Comparison of ENCODE assay signal across 8 cellular contexts in genomic region chr3:133505813-133506212, GRCh38.
DNase-seq lines count a peak whose midpoint lies in the region; ATAC-seq lines count a peak whose summit lies in the region.
"Had no signal": no experiment of that assay in that cellular context is flagged by ENCODE, and none has a peak within 500 bp of the region (broad histone marks: within the 10 kb centered on the region; RNA-seq: fewer than 3 reads in every experiment).

No MANE protein-coding gene starts in this region.

- H3K9me3 Mint-ChIP-seq in activated T-helper 2 cell treated with anti-CD3 and anti-CD28 coated beads, Interferon-gamma antibody, Interleukin-2, Interleukin-4, amounts not matched to agents 10 μg/mL and 5 μg/mL and 100 μg/mL, durations not matched to agents 14 hours and 24 hours and 36 hours = no peaks in the 10 kb centered on the region
- peaks cover 3% of the 10 kb centered on the region for H3K9me3 Mint-ChIP-seq in stimulated activated effector memory CD8-positive, alpha-beta T cell treated with anti-CD3 and anti-CD28 coated beads, Interleukin-12 subunit alpha, Interleukin-12 subunit beta, amount 100 ng/mL, for 72 hours

- peaks cover 23% of the 10 kb centered on the region for H3K4me1 Mint-ChIP-seq in activated T-helper 2 cell treated with anti-CD3 and anti-CD28 coated beads, Interferon-gamma antibody, Interleukin-2, Interleukin-4, amounts not matched to agents 10 μg/mL and 5 μg/mL and 100 μg/mL, durations not matched to agents 14 hours and 24 hours and 36 hours (ENCODE audit: low read depth)
- peaks cover 13% of the 10 kb centered on the region for H3K4me1 Mint-ChIP-seq in stimulated activated effector memory CD8-positive, alpha-beta T cell treated with anti-CD3 and anti-CD28 coated beads, Interleukin-12 subunit alpha, Interleukin-12 subunit beta, amount 100 ng/mL, for 72 hours

- DNase-seq in activated T-helper 2 cell treated with anti-CD3 and anti-CD28 coated beads, Interferon-gamma antibody, Interleukin-2, Interleukin-4, amounts not matched to agents 10 μg/mL and 5 μg/mL and 100 μg/mL, durations not matched to agents 14 hours and 24 hours and 36 hours (ENCODE audit: low spot score) = no peak
- DNase-seq in stimulated activated effector memory CD8-positive, alpha-beta T cell treated with anti-CD3 and anti-CD28 coated beads, Interleukin-12 subunit alpha, Interleukin-12 subunit beta, amount 100 ng/mL, for 72 hours (ENCODE audit: low spot score in 2 of 2) = no peak
- no peak for DNase-seq in NCI-H345 (lab: John Stamatoyannopoulos, UW)
- no peak for DNase-seq in DMS53 (lab: John Stamatoyannopoulos, UW)
- DNase-seq in SW480 (ENCODE audit: low spot score) = no peak
- DNase-seq: H9 had no signal

- H3K36me3 Mint-ChIP-seq in activated T-helper 2 cell treated with anti-CD3 and anti-CD28 coated beads, Interferon-gamma antibody, Interleukin-2, Interleukin-4, amounts not matched to agents 10 μg/mL and 5 μg/mL and 100 μg/mL, durations not matched to agents 14 hours and 24 hours and 36 hours (ENCODE audit: low read depth) = no peaks in the 10 kb centered on the region
- no peaks in the 10 kb centered on the region for H3K36me3 Mint-ChIP-seq in stimulated activated effector memory CD8-positive, alpha-beta T cell treated with anti-CD3 and anti-CD28 coated beads, Interleukin-12 subunit alpha, Interleukin-12 subunit beta, amount 100 ng/mL, for 72 hours

- intact Hi-C loops in activated T-helper 2 cell treated with anti-CD3 and anti-CD28 coated beads, Interferon-gamma antibody, Interleukin-2, Interleukin-4, amounts not matched to agents 10 μg/mL and 5 μg/mL and 100 μg/mL, durations not matched to agents 14 hours and 24 hours and 36 hours (cut with micrococcal nuclease) = loop anchor here (1.0 kb wide), 3 partner anchors 15 to 67 kb away; partner anchors contain the start of gene CDV3

- peak overlapping the region; percentile 35 for H3K4me3 Mint-ChIP-seq in activated T-helper 2 cell treated with anti-CD3 and anti-CD28 coated beads, Interferon-gamma antibody, Interleukin-2, Interleukin-4, amounts not matched to agents 10 μg/mL and 5 μg/mL and 100 μg/mL, durations not matched to agents 14 hours and 24 hours and 36 hours (ENCODE audit: low read depth)
- peak overlapping the region; percentile 60 for H3K4me3 Mint-ChIP-seq in stimulated activated effector memory CD8-positive, alpha-beta T cell treated with anti-CD3 and anti-CD28 coated beads, Interleukin-12 subunit alpha, Interleukin-12 subunit beta, amount 100 ng/mL, for 72 hours
- H3K4me3 Mint-ChIP-seq: H9 had no signal

- no peaks in the 10 kb centered on the region for H3K27me3 Mint-ChIP-seq in activated T-helper 2 cell treated with anti-CD3 and anti-CD28 coated beads, Interferon-gamma antibody, Interleukin-2, Interleukin-4, amounts not matched to agents 10 μg/mL and 5 μg/mL and 100 μg/mL, durations not matched to agents 14 hours and 24 hours and 36 hours (ENCODE audit: low read depth)

- ATAC-seq in GM19397 (IDR thresholded peaks at IDR 0.05; ENCODE audit: unreplicated experiment) (peak; percentile 11), HG02981 (IDR thresholded peaks at IDR 0.05; ENCODE audit: unreplicated experiment) (peak; percentile 20)
- no peak for ATAC-seq in stimulated activated effector memory CD8-positive, alpha-beta T cell treated with anti-CD3 and anti-CD28 coated beads, Interleukin-12 subunit alpha, Interleukin-12 subunit beta, amount 100 ng/mL, for 72 hours

- peak overlapping the region; percentile 89 for H3K27ac Mint-ChIP-seq in activated T-helper 2 cell treated with anti-CD3 and anti-CD28 coated beads, Interferon-gamma antibody, Interleukin-2, Interleukin-4, amounts not matched to agents 10 μg/mL and 5 μg/mL and 100 μg/mL, durations not matched to agents 14 hours and 24 hours and 36 hours
- H3K27ac Mint-ChIP-seq in stimulated activated effector memory CD8-positive, alpha-beta T cell treated with anti-CD3 and anti-CD28 coated beads, Interleukin-12 subunit alpha, Interleukin-12 subunit beta, amount 100 ng/mL, for 72 hours = peak overlapping the region; percentile 89
- H3K27ac Mint-ChIP-seq: H9 had no signal
